In genomic region chr12:77488041-77488620, GRCh38 we compare ENCODE assay signal across 21 cellular contexts.
A peak's percentile ranks its signal among the peaks of the same experiment; 100 is the strongest.
DNase-seq lines count a peak whose midpoint lies in the region; ATAC-seq and TF ChIP-seq lines count a peak whose summit lies in the region.
"Had no signal": no experiment of that assay in that cellular context is flagged by ENCODE, and none has a peak within 500 bp of the region (broad histone marks: within the 10 kb centered on the region; RNA-seq: fewer than 3 reads in every experiment).

No MANE protein-coding gene starts in this region.

- peaks cover 8% of the 10 kb centered on the region for H3K27me3 Mint-ChIP-seq in nephron (ENCODE audit: low read depth)
- H3K27me3 Mint-ChIP-seq: activated naive CD4-positive, alpha-beta T cell treated with anti-CD3 and anti-CD28 coated beads, Interleukin-2, amount 50 U/mL, for 24 hours; dendritic cell treated with granulocyte-macrophage colony-stimulating factor and Interleukin-4, amounts not matched to agents 40 ng/mL and 50 ng/mL, for 4 days; IgD-negative memory B cell had no signal

- DNase-seq in AG20443 (ENCODE audit: low spot score) (peak; percentile 57), fibroblast of gingiva (ENCODE audit: low read depth) (peak; percentile 93), HEK293T (ENCODE audit: extremely low spot score) (no peak)
- DNase-seq: activated T-cell treated with anti-CD3 and anti-CD28 coated beads, Interleukin-2, amount 50 U/mL, for 48 hours; COR-L47; left ventricle myocardium inferior; MM.1S; NCI-H1694 treated with DMSO at 0.1 percent for 48 hours; NCI-H345; retina; testis had no signal

- peaks cover 48% of the 10 kb centered on the region for H3K4me1 Mint-ChIP-seq in nephron
- H3K4me1 Mint-ChIP-seq: activated naive CD4-positive, alpha-beta T cell treated with anti-CD3 and anti-CD28 coated beads, Interleukin-2, amount 50 U/mL, for 24 hours had no signal

- POLR2A ChIA-PET in HEK293T (lab: Yijun Ruan, JAX), result no interaction called here

- ATAC-seq in SK-N-SH treated with all-trans-retinoic acid at 6 μM for 48 hours (peak; percentile 79), GM18873 (IDR thresholded peaks at IDR 0.05; ENCODE audit: low FRiP score, unreplicated experiment) (no peak), HG03460 (IDR thresholded peaks at IDR 0.05; ENCODE audit: unreplicated experiment) (no peak), HG02588 (IDR thresholded peaks at IDR 0.05; ENCODE audit: unreplicated experiment) (no peak)
- ATAC-seq: Panc1, WTC11 had no signal

- CTCF ChIA-PET in HEK293T (lab: Yijun Ruan, JAX), result no interaction called here

- no peak for TF ChIP-seq CTCF in nephron (IDR thresholded peaks at IDR 0.05; ENCODE audit: unreplicated experiment in 3 of 3)

- no peaks in the 10 kb centered on the region for H3K36me3 Mint-ChIP-seq in nephron (ENCODE audit: low read depth)
- H3K36me3 Mint-ChIP-seq: activated naive CD4-positive, alpha-beta T cell treated with anti-CD3 and anti-CD28 coated beads, Interleukin-2, amount 50 U/mL, for 24 hours; IgD-negative memory B cell had no signal

- H3K4me3 Mint-ChIP-seq in nephron, result no peak overlapping the region
- H3K4me3 Mint-ChIP-seq: activated naive CD4-positive, alpha-beta T cell treated with anti-CD3 and anti-CD28 coated beads, Interleukin-2, amount 50 U/mL, for 24 hours; dendritic cell treated with granulocyte-macrophage colony-stimulating factor and Interleukin-4, amounts not matched to agents 40 ng/mL and 50 ng/mL, for 4 days; IgD-negative memory B cell; WTC11 had no signal

- H3K27ac Mint-ChIP-seq in nephron, result peak overlapping the region; percentile 54 to 87 (median 80)
- H3K27ac Mint-ChIP-seq: activated naive CD4-positive, alpha-beta T cell treated with anti-CD3 and anti-CD28 coated beads, Interleukin-2, amount 50 U/mL, for 24 hours; dendritic cell treated with granulocyte-macrophage colony-stimulating factor and Interleukin-4, amounts not matched to agents 40 ng/mL and 50 ng/mL, for 4 days; IgD-negative memory B cell; WTC11 had no signal

- H3K9me3 Mint-ChIP-seq in nephron, result peaks cover 2% of the 10 kb centered on the region
- H3K9me3 Mint-ChIP-seq: activated naive CD4-positive, alpha-beta T cell treated with anti-CD3 and anti-CD28 coated beads, Interleukin-2, amount 50 U/mL, for 24 hours; dendritic cell treated with granulocyte-macrophage colony-stimulating factor and Interleukin-4, amounts not matched to agents 40 ng/mL and 50 ng/mL, for 4 days; IgD-negative memory B cell had no signal

TF ChIP-seq in SK-N-SH treated with all-trans-retinoic acid at 6 μM for 48 hours, 23 proteins besides CTCF, POLR2A, EP300 and RAD21 (continues in another document):
- TF ChIP-seq ISL1 (CRISPR knock-in tag; IDR thresholded peaks at IDR 0.05) (no peak), GLIS3 (CRISPR knock-in tag; IDR thresholded peaks at IDR 0.05) (no peak), POU6F1 (CRISPR knock-in tag; IDR thresholded peaks at IDR 0.05; ENCODE audit: borderline replicate concordance, low read depth) (no peak), OSR1 (CRISPR knock-in tag; IDR thresholded peaks at IDR 0.05) (no peak), CSRNP3 (CRISPR knock-in tag; IDR thresholded peaks at IDR 0.05) (no peak), PPARA (CRISPR knock-in tag; IDR thresholded peaks at IDR 0.05; ENCODE audit: borderline replicate concordance) (no peak), ESRRG (CRISPR knock-in tag; IDR thresholded peaks at IDR 0.05) (no peak)

TF ChIP-seq in HEK293T, 16 proteins besides CTCF, POLR2A, EP300 and RAD21:
- no peak for TF ChIP-seq HDGF (IDR thresholded peaks at IDR 0.05; ENCODE audit: borderline replicate concordance)
- no peak for TF ChIP-seq FOXM1 (IDR thresholded peaks at IDR 0.05; ENCODE audit: borderline replicate concordance)
- TF ChIP-seq SUZ12 (IDR thresholded peaks at IDR 0.05), result no peak
- TF ChIP-seq BHLHE40 (IDR thresholded peaks at IDR 0.05; ENCODE audit: borderline replicate concordance), result no peak
- TF ChIP-seq LEF1 (IDR thresholded peaks at IDR 0.05; ENCODE audit: borderline replicate concordance), result no peak
- TF ChIP-seq CTBP1 (IDR thresholded peaks at IDR 0.05; ENCODE audit: borderline replicate concordance), result no peak
